In genomic region chr18:26864658-26865057, GRCh38 we compare ENCODE assay signal across 1 cellular context.
TF ChIP-seq lines count a peak whose summit lies in the region.

No MANE protein-coding gene starts in this region.

TF ChIP-seq in GM23338, 12 proteins besides CTCF, POLR2A, EP300 and RAD21 (continued from another document):
- TF ChIP-seq REST (IDR thresholded peaks at IDR 0.05; ENCODE audit: unreplicated experiment), result no peak
- no peak for TF ChIP-seq STAT1 (IDR thresholded peaks at IDR 0.05; ENCODE audit: unreplicated experiment)
- TF ChIP-seq CREB1 (CRISPR knock-in tag; IDR thresholded peaks at IDR 0.05; ENCODE audit: low read depth), result no peak
- no peak for TF ChIP-seq ZNF462 (CRISPR knock-in tag; IDR thresholded peaks at IDR 0.05)
- no peak for TF ChIP-seq POLR2AphosphoS5 (IDR thresholded peaks at IDR 0.05; ENCODE audit: low read depth)
- TF ChIP-seq NANOG (IDR thresholded peaks at IDR 0.05; ENCODE audit: borderline replicate concordance), result no peak
- no peak for TF ChIP-seq JUNB (IDR thresholded peaks at IDR 0.05; ENCODE audit: unreplicated experiment)
